ENCODE assay signal across 26 cellular contexts in the genomic region with DNA sequence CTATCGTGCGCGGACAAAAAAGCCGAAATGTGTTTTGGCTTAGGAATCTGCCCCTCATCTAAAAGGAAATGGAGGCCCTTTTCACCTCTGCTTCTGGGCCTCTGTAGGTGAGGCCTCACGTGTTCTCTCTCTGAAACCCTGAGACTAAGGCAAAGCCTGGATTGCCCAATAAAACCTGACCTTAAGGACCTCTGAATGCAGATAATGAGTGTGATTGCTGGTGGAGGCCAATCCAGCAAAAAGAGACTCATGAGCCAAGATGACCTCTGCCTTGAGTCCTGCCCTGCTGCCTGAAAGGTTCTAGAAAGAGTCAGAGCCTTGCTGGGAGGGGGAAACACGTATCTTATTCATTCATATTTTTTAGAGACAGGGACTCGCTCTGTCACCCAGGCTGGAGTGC. TPM values are rescaled to one million over a fixed set of nuclear protein-coding genes. Genes with fewer than 3 reads are reported as not detected.
A peak's percentile ranks its signal among the peaks of the same experiment; 100 is the strongest.
DNase-seq lines count a peak whose midpoint lies in the region; ATAC-seq, FAIRE-seq and TF ChIP-seq lines count a peak whose summit lies in the region.
"Had no signal": no experiment of that assay in that cellular context is flagged by ENCODE, and none has a peak within 500 bp of the region (broad histone marks: within the 10 kb centered on the region; RNA-seq: fewer than 3 reads in every experiment).

No MANE protein-coding gene starts in this region.

- peak overlapping the region; percentile 86 for H3K27ac Mint-ChIP-seq in Caco-2 (ENCODE audit: unreplicated experiment)
- H3K27ac Mint-ChIP-seq: CD8-positive, alpha-beta T cell had no signal

- peaks cover 21% of the 10 kb centered on the region for H3K4me1 ChIP-seq in Caco-2
- peaks cover 62% of the 10 kb centered on the region for H3K4me1 ChIP-seq in OCI-LY1 (ENCODE audit: insufficient read depth, low read length, severe bottlenecking)
- peaks cover 13% of the 10 kb centered on the region for H3K4me1 ChIP-seq in hepatocyte (ENCODE audit: insufficient read depth)
- no peaks in the 10 kb centered on the region for H3K4me1 ChIP-seq in small intestine (ENCODE audit: control insufficient read depth in 2 of 2, insufficient read depth in 1 of 2, low read depth in 1 of 2, low read length in 1 of 2)

- H3K9me2 ChIP-seq in OCI-LY1 (ENCODE audit: low read depth, low read length) (no peaks in the 10 kb centered on the region), hepatocyte (replicated peaks; ENCODE audit: insufficient read depth) (no peaks in the 10 kb centered on the region)

- peaks cover 36% of the 10 kb centered on the region for H3K4me1 Mint-ChIP-seq in Caco-2 (ENCODE audit: low read depth, unreplicated experiment)

- peak overlapping the region; percentile 20; the same call in 1 of the 2 replicates for H3K4me2 ChIP-seq in OCI-LY1 (ENCODE audit: low read length)
- H3K4me2 ChIP-seq in hepatocyte = no peak overlapping the region

- H3K9me3 Mint-ChIP-seq in Caco-2 (ENCODE audit: unreplicated experiment) = no peaks in the 10 kb centered on the region
- H3K9me3 Mint-ChIP-seq: CD8-positive, alpha-beta T cell; IgD-negative memory B cell had no signal

- H4K20me1 ChIP-seq in OCI-LY1 (ENCODE audit: insufficient read depth, low read length) (no peaks in the 10 kb centered on the region), hepatocyte (ENCODE audit: insufficient read depth, poor library complexity, severe bottlenecking) (no peaks in the 10 kb centered on the region)

- H3K27me3 Mint-ChIP-seq in Caco-2 (ENCODE audit: insufficient read depth, unreplicated experiment) = peaks cover 3% of the 10 kb centered on the region

- H3K36me3 Mint-ChIP-seq in Caco-2 (ENCODE audit: insufficient read depth, unreplicated experiment) = peaks cover 25% of the 10 kb centered on the region
- H3K36me3 Mint-ChIP-seq: CD8-positive, alpha-beta T cell had no signal

- H3K36me3 ChIP-seq in Caco-2 (ENCODE audit: control insufficient read depth, insufficient read depth, low read length) (no peaks in the 10 kb centered on the region; the same call in 1 of the 2 replicates), OCI-LY1 (ENCODE audit: insufficient read depth, low read length) (peaks cover 24% of the 10 kb centered on the region; the same call in 1 of the 2 replicates), hepatocyte (replicated peaks; ENCODE audit: insufficient read depth, low read depth) (no peaks in the 10 kb centered on the region), small intestine (ENCODE audit: control insufficient read depth in 2 of 2, insufficient read depth in 2 of 2, low read length in 2 of 2) (no peaks in the 10 kb centered on the region)
- H3K36me3 ChIP-seq: Peyer's patch had no signal

- no peak for ATAC-seq in HG03432 (IDR thresholded peaks at IDR 0.05; ENCODE audit: unreplicated experiment)
- ATAC-seq: CD8-positive, alpha-beta T cell had no signal

- WGBS in hepatocyte (ENCODE audit: low lambda C conversion rate, missing lambda C conversion rate) = 71% methylated on average over 7 of the region's 7 CpGs
- 61 to 70% (median 64%) methylated on average over 7 of the region's 7 CpGs for WGBS in small intestine, 3 donors

- H3K79me2 ChIP-seq in OCI-LY1 (ENCODE audit: insufficient read depth, low read length) (peaks cover 29% of the 10 kb centered on the region), hepatocyte (no peaks in the 10 kb centered on the region)

- FAIRE-seq in small intestine (lab: Jason Lieb, UNC) = no peak
- FAIRE-seq: A204.1 had no signal

- H3F3A ChIP-seq in OCI-LY1 (ENCODE audit: insufficient read depth, low read length) = 0 out of 2 replicates have a peak, but pooled peaks cover 3% of the 10 kb centered on the region

- H3K4me3 Mint-ChIP-seq in Caco-2 (ENCODE audit: unreplicated experiment) = no peak overlapping the region
- H3K4me3 Mint-ChIP-seq: CD8-positive, alpha-beta T cell had no signal

- no peaks in the 10 kb centered on the region for H3K27me3 ChIP-seq in Caco-2 (replicated peaks; ENCODE audit: control insufficient read depth, insufficient read depth, low read length)
- H3K27me3 ChIP-seq in OCI-LY1 (ENCODE audit: insufficient read depth, low read length) = no peaks in the 10 kb centered on the region
- peaks cover 31% of the 10 kb centered on the region for H3K27me3 ChIP-seq in hepatocyte
- H3K27me3 ChIP-seq in small intestine (ENCODE audit: control insufficient read depth in 2 of 2, insufficient read depth in 2 of 2, low read length in 2 of 2) = no peaks in the 10 kb centered on the region
- H3K27me3 ChIP-seq: Peyer's patch had no signal

- no TSS peak for BruUV-seq in Caco-2 (replicated peaks; lab: Mats Ljungman, UMichigan)

- H3K27ac ChIP-seq in OCI-LY1 (ENCODE audit: low read depth, low read length, poor library complexity, severe bottlenecking) (peak overlapping the region; percentile 57), hepatocyte (no peak overlapping the region), small intestine (ENCODE audit: low read depth in 1 of 2, low read length in 1 of 2) (no peak overlapping the region)
- H3K27ac ChIP-seq: BLaER1 treated with 17β-estradiol and CSF1 and Interleukin-3, amounts not matched to agents 10 nM and 100 nM had no signal

- POLR2A ChIA-PET in Caco-2 (lab: Charles Lee) = no interaction called here

- TF ChIP-seq CTCF in Caco-2 (IDR thresholded peaks at IDR 0.05; ENCODE audit: insufficient read depth in 1 of 2, low read depth in 1 of 2, low read length in 1 of 2, severe bottlenecking in 1 of 2, unreplicated experiment in 1 of 2) = no peak
- no peak for TF ChIP-seq CTCF in OCI-LY1 (IDR thresholded peaks at IDR 0.05; ENCODE audit: low read length)
- no peak for TF ChIP-seq CTCF in hepatocyte (IDR thresholded peaks at IDR 0.05; ENCODE audit: poor library complexity)

- intact Hi-C loops in Caco-2 (cut with micrococcal nuclease; ENCODE audit: unreplicated experiment) = no loop called here

- H3K9me3 ChIP-seq in Caco-2 (no peaks in the 10 kb centered on the region), OCI-LY1 (ENCODE audit: low read length) (no peaks in the 10 kb centered on the region), hepatocyte (ENCODE audit: low read depth) (no peaks in the 10 kb centered on the region), small intestine (ENCODE audit: control insufficient read depth, low read depth) (no peaks in the 10 kb centered on the region)
- H3K9me3 ChIP-seq: Peyer's patch had no signal

- CTCF ChIA-PET in Caco-2 (lab: Charles Lee) = no interaction called here

- H3K4me3 ChIP-seq in Caco-2 (ENCODE audit: low read depth, low read length) = no peak overlapping the region
- H3K4me3 ChIP-seq in OCI-LY1 (ENCODE audit: low read depth, low read length, poor library complexity, severe bottlenecking) = no peak overlapping the region
- no peak overlapping the region for H3K4me3 ChIP-seq in hepatocyte
- H3K4me3 ChIP-seq in small intestine (ENCODE audit: low read depth in 1 of 2, low read length in 2 of 2) = no peak overlapping the region
- H3K4me3 ChIP-seq: BLaER1 treated with 17β-estradiol and CSF1 and Interleukin-3, amounts not matched to agents 10 nM and 100 nM; Peyer's patch had no signal

- H2AFZ ChIP-seq in OCI-LY1 (ENCODE audit: low read length) (no peak overlapping the region), hepatocyte (no peak overlapping the region)

- no peak overlapping the region for H3K9ac ChIP-seq in OCI-LY1 (ENCODE audit: low read length)

- DNase-seq in Caco-2 = peak; percentile 81 to 88
- peak; percentile 43 for DNase-seq in hepatocyte (ENCODE audit: low spot score)
- DNase-seq in small intestine = peak; percentile 90
- no peak for DNase-seq in AG20443 (ENCODE audit: low spot score)
- no peak for DNase-seq in activated naive CD4-positive, alpha-beta T cell (lab: John Stamatoyannopoulos, UW)
- DNase-seq: AML-193; CD8-positive, alpha-beta T cell; DMS 273 treated with DMSO at 0.1 percent for 48 hours; DMS79; NCI-H1048; NCI-H1417; NCI-H1694; NCI-H2029 treated with DMSO at 0.1 percent for 48 hours; NCI-H446 treated with DMSO at 0.1 percent for 48 hours; NCI-H526; NCI-H82; OCI-M1; SHP77 treated with DMSO at 0.1 percent for 48 hours had no signal

RNA-seq across cellular contexts. Expression of a gene that starts 44.5 kb away (rescaled TPM):
- 71.3 and 78.3 TPM in 2 replicates for total RNA-seq in Caco-2 (2022)
- 51.5 and 130 TPM in 2 replicates for total RNA-seq in hepatocyte
- polyA plus RNA-seq in hepatocyte = 26.8 and 29.5 TPM in 2 replicates
- 10 to 100 TPM; 69.8 to 89.2 (median 77.8) TPM for polyA plus RNA-seq in small intestine

RNA-seq across cellular contexts. Expression of a gene that starts 45.9 kb away (rescaled TPM):
- not detected in 2 replicates for total RNA-seq in Caco-2 (2022)
- not detected in 2 replicates for total RNA-seq in hepatocyte
- not detected in 2 replicates for polyA plus RNA-seq in hepatocyte
- not detected for polyA plus RNA-seq in small intestine
- total RNA-seq: CD8-positive, alpha-beta T cell; H4; Peyer's patch had no signal
- polyA plus RNA-seq: AG04450, IgD-negative memory B cell had no signal

RNA-seq across cellular contexts. Expression of a gene that starts 55.1 kb away (rescaled TPM):
- not detected in 2 replicates for total RNA-seq in Caco-2 (2022)
- 0.08 TPM in 1 of 2 replicates, not detected in the other for total RNA-seq in hepatocyte
- not detected in 2 replicates for polyA plus RNA-seq in hepatocyte
- 1 to 10 TPM in 1 of 3 donors, not detected in 2; 4.3 TPM for polyA plus RNA-seq in small intestine
- total RNA-seq: CD8-positive, alpha-beta T cell; H4 had no signal
- polyA plus RNA-seq: AG04450, IgD-negative memory B cell had no signal

Comparison
In these comparisons a context has a peak if more than half of its experiments do, and no peak if none do; other contexts are left out.
1. DNase-seq: peak in Caco-2 (2 of 2), hepatocyte (single experiment) and small intestine (single experiment); none in AG20443 (single experiment) and activated naive CD4-positive, alpha-beta T cell (0 of 4).